Comparison of ENCODE assay signal across 12 cellular contexts in genomic region chr12:54028324-54029201, GRCh38. TPM values are rescaled to one million over a fixed set of nuclear protein-coding genes. Genes with fewer than 3 reads are reported as not detected.
DNase-seq lines count a peak whose midpoint lies in the region; ATAC-seq, FAIRE-seq and TF ChIP-seq lines count a peak whose summit lies in the region.
"Had no signal": no experiment of that assay in that cellular context is flagged by ENCODE, and none has a peak within 500 bp of the region (broad histone marks: within the 10 kb centered on the region; RNA-seq: fewer than 3 reads in every experiment).

Gene HOXC6 (plus strand): TSS chr12:54028440. CDS start chr12:54028522, 82 bp downstream.

- H3K4me1 ChIP-seq in A549 (peaks cover 21% of the 10 kb centered on the region), adipocyte (ENCODE audit: control insufficient read depth, insufficient read depth, low read length) (peaks cover 61% of the 10 kb centered on the region), mesodermal cell (ENCODE audit: control insufficient read depth, insufficient read depth, low read length, poor library complexity, severe bottlenecking) (peaks cover 3% of the 10 kb centered on the region), uterus (no peaks in the 10 kb centered on the region)

- H3K4me3 ChIP-seq in A549 (peak within 1 kb of the TSS; percentile 52), adipocyte (ENCODE audit: low read length) (peak within 1 kb of the TSS; percentile 83), mesodermal cell (ENCODE audit: extremely low read depth, insufficient read depth, low read length, poor library complexity, severe bottlenecking) (no peak within 1 kb of the TSS), uterus (peak within 1 kb of the TSS in 1 of 2 donors; percentile 19)

- TF ChIP-seq EP300 in A549 (IDR thresholded peaks at IDR 0.05) = no peak

- H3K9ac ChIP-seq in adipocyte (ENCODE audit: low read length) = peak within 1 kb of the TSS; percentile 99

- TF ChIP-seq CTCF in A549 (IDR thresholded peaks at IDR 0.05) (no peak), uterus (IDR thresholded peaks at IDR 0.05) (no peak)

- ATAC-seq in A549 (peak; percentile 60 to 69; a peak in 5 of 6 replicates), GM18505 (IDR thresholded peaks at IDR 0.05; ENCODE audit: unreplicated experiment) (no peak), GM19351 (IDR thresholded peaks at IDR 0.05; ENCODE audit: unreplicated experiment) (no peak)

- no peak for TF ChIP-seq RAD21 in A549 (conservative IDR thresholded peaks at IDR 0.05 in 1 of 2, IDR thresholded peaks at IDR 0.05 in 1 of 2)

- CTCF ChIA-PET in A549 (lab: Yijun Ruan, JAX) = interaction anchor here (0.6 to 27.9 kb wide), 7 partner anchors 8 to 186 kb away, joined by 3 to 476 read pairs (median 10); partner anchors contain the start of genes HOXC10 and SMUG1

- peaks cover 10% of the 10 kb centered on the region for H3K36me3 ChIP-seq in adipocyte (ENCODE audit: control insufficient read depth, insufficient read depth, low read length, severe bottlenecking)
- no peaks in the 10 kb centered on the region for H3K36me3 ChIP-seq in mesodermal cell (ENCODE audit: control insufficient read depth, insufficient read depth, low read length)
- no peaks in the 10 kb centered on the region for H3K36me3 ChIP-seq in uterus

- H3K4me2 ChIP-seq in A549 = peak within 1 kb of the TSS; percentile 96

- H3K27me3 ChIP-seq in adipocyte (replicated peaks; ENCODE audit: control insufficient read depth, insufficient read depth, low read length) = no peaks in the 10 kb centered on the region
- H3K27me3 ChIP-seq in uterus = peaks cover 0 to 25% of the 10 kb centered on the region in 2 donors

- H3K9me3 ChIP-seq in A549 (no peaks in the 10 kb centered on the region), adipocyte (ENCODE audit: control insufficient read depth, low read length) (no peaks in the 10 kb centered on the region), mesodermal cell (ENCODE audit: control insufficient read depth, low read length) (no peaks in the 10 kb centered on the region), uterus (no peaks in the 10 kb centered on the region)

- TF ChIP-seq POLR2A in A549 (IDR thresholded peaks at IDR 0.05; ENCODE audit: low read length) = no peak
- no peak for TF ChIP-seq POLR2A in uterus (IDR thresholded peaks at IDR 0.05)
- no peak for TF ChIP-seq POLR2A in GM18505 (IDR thresholded peaks at IDR 0.05; ENCODE audit: borderline replicate concordance, extremely low read depth, insufficient read depth, insufficient read length)

- DNase-seq in A549 (ENCODE audit: low read depth in 1 of 2, low spot score in 1 of 2) (peak; percentile 53 to 90), HuH-7 (ENCODE audit: low spot score) (peak; percentile 79), adipocyte (ENCODE audit: low read depth) (no peak), uterus (no peak), mesenteric fat pad (ENCODE audit: low spot score) (no peak)
- DNase-seq: activated CD4-positive, alpha-beta T cell treated with anti-CD3 and anti-CD28 coated beads, Interleukin-2, amount 50 U/mL, for 1 hour; effector memory CD4-positive, alpha-beta T cell; NCI-H1436 treated with DMSO at 0.1 percent for 48 hours had no signal

- 26% methylated on average over 36 of the region's 36 CpGs for WGBS in A549 (ENCODE audit: missing lambda C conversion rate)
- 4 to 13% methylated on average over 24 to 26 of the region's 36 CpGs for WGBS in mesodermal cell (ENCODE audit: insufficient coverage in 2 of 2), 2 experiments

- H3K27ac ChIP-seq in A549 = peak within 1 kb of the TSS; percentile 67 to 79
- H3K27ac ChIP-seq in mesodermal cell (ENCODE audit: low read depth, low read length, severe bottlenecking) = peak within 1 kb of the TSS; percentile 53
- no peak within 1 kb of the TSS for H3K27ac ChIP-seq in uterus

- POLR2A ChIA-PET in A549 (lab: Yijun Ruan, JAX) = interaction anchor here (0.7 to 2.4 kb wide), 3 partner anchors 12 to 344 kb away, joined by 3 to 19 read pairs (median 5); partner anchors contain the start of gene SMUG1

- intact Hi-C loops in uterus (cut with DNase I; ENCODE audit: low total_unique reads) = no loop called here

- FAIRE-seq in A549 (lab: Jason Lieb, UNC) = peak; percentile 76

TF ChIP-seq in A549, 52 proteins besides CTCF, POLR2A, EP300 and RAD21:
- no peak for TF ChIP-seq KDM1A (IDR thresholded peaks at IDR 0.05; ENCODE audit: low read depth)
- TF ChIP-seq RARB (CRISPR knock-in tag; IDR thresholded peaks at IDR 0.05) = no peak
- TF ChIP-seq CEBPB (IDR thresholded peaks at IDR 0.05) = no peak
- no peak for TF ChIP-seq GATA3 (IDR thresholded peaks at IDR 0.05; ENCODE audit: borderline replicate concordance)
- no peak for TF ChIP-seq MYC (IDR thresholded peaks at IDR 0.05; ENCODE audit: borderline replicate concordance, low read length)
- TF ChIP-seq HOXA7 (CRISPR knock-in tag; IDR thresholded peaks at IDR 0.05) = no peak
- peak; percentile 80 for TF ChIP-seq USF2 (IDR thresholded peaks at IDR 0.05)
- TF ChIP-seq E2F6 (IDR thresholded peaks at IDR 0.05; ENCODE audit: borderline replicate concordance, low read depth) = 0 out of 2 replicates have a peak, but pooled peaks have one; percentile 38
- no peak for TF ChIP-seq HES2 (IDR thresholded peaks at IDR 0.05)
- no peak for TF ChIP-seq ELK1 (IDR thresholded peaks at IDR 0.05; ENCODE audit: low read depth, low read length)
- TF ChIP-seq CBX2 (IDR thresholded peaks at IDR 0.05; ENCODE audit: borderline replicate concordance, low read depth) = no peak
- no peak; the same call in 1 of the 2 replicates for TF ChIP-seq MAX (IDR thresholded peaks at IDR 0.05)
- TF ChIP-seq NPAS2 (CRISPR knock-in tag; IDR thresholded peaks at IDR 0.05; ENCODE audit: borderline replicate concordance) = no peak
- no peak for TF ChIP-seq JUN (IDR thresholded peaks at IDR 0.05)
- no peak for TF ChIP-seq ZNF302 (CRISPR knock-in tag; IDR thresholded peaks at IDR 0.05)

RNA-seq across cellular contexts. Expression of gene HOXC6, which starts in this region (rescaled TPM):
- 3.9 and 5.2 TPM in 2 replicates for polyA plus RNA-seq in A549 (2011; rRNA removed)
- polyA plus RNA-seq in A549 (2012; cell fraction: cytosol; rRNA removed) = 5.2 and 6.2 TPM in 2 replicates
- 9.9 and 11.6 TPM in 2 replicates for polyA plus RNA-seq in A549 (2012; cell fraction: nucleus; rRNA removed)
- 5.0 to 6.0 TPM (median 5.5 TPM) in 3 replicates for polyA plus RNA-seq in A549 (2017; fragmentation: RNase III; extraction: RNeasy Plus Mini Kit Qiagen cat#74134 plus additional on column Dnase treatment)
- 3.9 and 4.7 TPM in 2 replicates for polyA minus RNA-seq in A549 (2011; rRNA and poly(A)+ RNA removed)
- 9.0 TPM for polyA plus RNA-seq in mesodermal cell (2013, experiment 1 of 2)
- polyA plus RNA-seq in mesodermal cell (2013, experiment 2 of 2) = 13.7 TPM
- 10 to 100 TPM in 1 of 4 donors, 1 to 10 TPM in 2, not detected in 1; 1.2 to 20.4 (median 2.1) TPM for total RNA-seq in uterus
- total RNA-seq in mesenteric fat pad = 0.74 TPM
- total RNA-seq: temporal lobe had no signal

Comparison
In these comparisons a context has a peak if more than half of its experiments do, and no peak if none do; other contexts are left out.
1. ATAC-seq: peak in A549 (2 of 2); none in GM18505 (single experiment) and GM19351 (single experiment).
2. DNase-seq: peak in A549 (2 of 2) and HuH-7 (single experiment); none in adipocyte (single experiment), uterus (0 of 2) and mesenteric fat pad (single experiment).
3. H3K27ac ChIP-seq: peak in A549 (2 of 2) and mesodermal cell (single experiment); none in uterus (0 of 2).